Comparison of ENCODE assay signal across 6 cellular contexts in genomic region chr9:102506391-102506790, GRCh38.
"Had no signal": no experiment of that assay in that cellular context is flagged by ENCODE, and none has a peak within 500 bp of the region (broad histone marks: within the 10 kb centered on the region; RNA-seq: fewer than 3 reads in every experiment).

No MANE protein-coding gene starts in this region.

- H3K36me3 Mint-ChIP-seq: IgD-negative memory B cell had no signal

- H3K4me1 Mint-ChIP-seq: H9, IgD-negative memory B cell had no signal

- H3K4me3 Mint-ChIP-seq: H9, IgD-negative memory B cell had no signal

- H3K27me3 Mint-ChIP-seq: IgD-negative memory B cell had no signal

- H3K9ac ChIP-seq: GM23248 had no signal

- H3K27ac Mint-ChIP-seq: H9, IgD-negative memory B cell had no signal

- DNase-seq: GM23248, GOT3, H9, HCEC 1CT had no signal

- H3K9me3 Mint-ChIP-seq: H9, IgD-negative memory B cell had no signal

- H3K27ac ChIP-seq: GM23248, HL-60 had no signal

- H2AFZ ChIP-seq: GM23248 had no signal

- H3K4me3 ChIP-seq: GM23248 had no signal
